21 cellular contexts compared by ENCODE assay signal in the genomic region with DNA sequence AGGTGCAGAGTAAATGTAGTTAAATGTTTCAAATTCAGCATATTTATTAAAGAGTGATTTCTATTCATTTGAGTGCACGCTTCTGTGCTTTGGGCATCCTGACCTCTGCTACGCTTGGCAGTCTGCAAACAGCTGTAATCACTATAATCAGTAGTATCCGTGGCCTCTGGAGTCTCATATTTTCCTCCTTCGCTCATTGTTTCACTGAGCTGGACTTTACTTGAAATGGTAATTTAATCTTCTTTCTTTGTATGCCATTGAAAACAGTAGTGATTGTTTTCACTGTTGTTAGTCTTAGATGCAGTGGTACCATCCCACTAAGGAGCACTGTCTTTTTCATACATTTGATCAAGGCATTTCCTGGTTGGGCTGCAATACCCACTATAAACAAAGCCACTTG.
DNase-seq lines count a peak whose midpoint lies in the region; ATAC-seq lines count a peak whose summit lies in the region.
"Had no signal": no experiment of that assay in that cellular context is flagged by ENCODE, and none has a peak within 500 bp of the region (broad histone marks: within the 10 kb centered on the region; RNA-seq: fewer than 3 reads in every experiment).

No MANE protein-coding gene starts in this region.

- DNase-seq in NCI-H2227 (lab: John Stamatoyannopoulos, UW; ENCODE audit: unreplicated experiment): peak; percentile 81
- DNase-seq in caudate nucleus (lab: John Stamatoyannopoulos, UW): no peak
- peak; percentile 32 for DNase-seq in left kidney (ENCODE audit: low read depth, low spot score)
- DNase-seq in superior temporal gyrus (ENCODE audit: extremely low spot score): peak; percentile 48
- no peak for DNase-seq in HPDE6-E6E7 (ENCODE audit: extremely low spot score)
- no peak for DNase-seq in NOMO-1 treated with dmso at 0.1 percent for 144 hours (lab: John Stamatoyannopoulos, UW; ENCODE audit: unreplicated experiment)
- DNase-seq: activated CD4-positive, alpha-beta T cell treated with anti-CD3 and anti-CD28 coated beads for 48 hours; activated T-cell treated with anti-CD3 and anti-CD28 coated beads, Interleukin-2, amount 50 U/mL, for 4 hours; DMS 273 treated with DMSO at 0.1 percent for 48 hours; HCEC 1CT; left cardiac atrium; NCI-H1092; NCI-H2029; pancreas; right lobe of liver; stimulated activated naive CD8-positive, alpha-beta T cell treated with anti-CD3 and anti-CD28 coated beads, Interleukin-15, Interleukin-2, amounts not matched to agents 100 U/mL and 50 U/mL, for 24 hours; transverse colon had no signal

- peak overlapping the region; percentile 22 for H3K27ac ChIP-seq in caudate nucleus (ENCODE audit: low read depth, low read length)
- H3K27ac ChIP-seq: breast epithelium, pancreas, right lobe of liver, SK-N-MC, transverse colon had no signal

- no peak for ATAC-seq in HG02840 (IDR thresholded peaks at IDR 0.05; ENCODE audit: low FRiP score, unreplicated experiment)
- ATAC-seq: activated T-cell treated with anti-CD3 and anti-CD28 coated beads, Interleukin-2, amount 50 U/mL, for 4 hours; left cardiac atrium; natural killer cell treated with Interleukin-12 subunit alpha and Interleukin-12 subunit beta and Interleukin-15 and Interleukin-18, amount 100 ng/mL, for 72 hours; pancreas; right lobe of liver; stimulated activated naive CD8-positive, alpha-beta T cell treated with anti-CD3 and anti-CD28 coated beads, Interleukin-15, Interleukin-2, amounts not matched to agents 100 U/mL and 50 U/mL, for 24 hours had no signal

Comparison
In these comparisons a context has a peak if more than half of its experiments do, and no peak if none do; other contexts are left out.
1. DNase-seq: peak in NCI-H2227 (single experiment), left kidney (single experiment) and superior temporal gyrus (single experiment); none in caudate nucleus (0 of 61), HPDE6-E6E7 (single experiment) and NOMO-1 treated with dmso at 0.1 percent for 144 hours (single experiment).